20 cellular contexts compared by ENCODE assay signal in genomic region chr10:78600740-78601139, GRCh38.
DNase-seq lines count a peak whose midpoint lies in the region; FAIRE-seq and TF ChIP-seq lines count a peak whose summit lies in the region.
"Had no signal": no experiment of that assay in that cellular context is flagged by ENCODE, and none has a peak within 500 bp of the region (broad histone marks: within the 10 kb centered on the region; RNA-seq: fewer than 3 reads in every experiment).

No MANE protein-coding gene starts in this region.

- TF ChIP-seq POLR2A in breast epithelium (IDR thresholded peaks at IDR 0.05), result no peak

- H3K9me3 ChIP-seq in mammary epithelial cell (replicated peaks; ENCODE audit: insufficient read depth, low read length), result no peaks in the 10 kb centered on the region
- H3K9me3 ChIP-seq in breast epithelium, result no peaks in the 10 kb centered on the region
- H3K9me3 ChIP-seq: BLaER1, prostate gland, SK-N-SH had no signal

- H2AFZ ChIP-seq in mammary epithelial cell (ENCODE audit: low read depth, low read length), result no peak overlapping the region

- CTCF ChIA-PET in mammary epithelial cell (lab: Charles Lee; ENCODE audit: low non-redundant PET), result no interaction called here

- no peak overlapping the region for H3K27ac ChIP-seq in mammary epithelial cell (ENCODE audit: insufficient read depth, low read depth, low read length)
- no peak overlapping the region for H3K27ac ChIP-seq in breast epithelium
- H3K27ac ChIP-seq: BLaER1, foreskin keratinocyte, prostate gland, skin epidermis had no signal

- TF ChIP-seq CTCF in mammary epithelial cell (conservative IDR thresholded peaks at IDR 0.05 in 1 of 2, IDR thresholded peaks at IDR 0.05 in 1 of 2; ENCODE audit: extremely low read depth in 1 of 2, insufficient read depth in 1 of 2, low read depth in 1 of 2, low read length in 2 of 2), result no peak
- no peak for TF ChIP-seq CTCF in breast epithelium (IDR thresholded peaks at IDR 0.05)
- no peak for TF ChIP-seq CTCF in astrocyte of the spinal cord (IDR thresholded peaks at IDR 0.05; ENCODE audit: low read depth, low read length)

- no peak overlapping the region for H3K9ac ChIP-seq in mammary epithelial cell (ENCODE audit: insufficient read depth, low read length)
- H3K9ac ChIP-seq: BLaER1, SK-N-SH had no signal

- no TSS peak for BruUV-seq in mammary epithelial cell (replicated peaks; lab: Mats Ljungman, UMichigan)

- dilution Hi-C loops in mammary epithelial cell (cut with HindIII; ENCODE audit: low sequenced_read_pairs), result loop anchor here (5.0 kb wide), 1 partner anchor 78 kb away; no protein-coding TSS in a partner anchor

- H4K20me1 ChIP-seq in mammary epithelial cell (ENCODE audit: insufficient read depth, low read length), result no peaks in the 10 kb centered on the region
- H4K20me1 ChIP-seq: BLaER1 had no signal

- FAIRE-seq in HTR-8/SVneo (lab: Jason Lieb, UNC), result no peak

- H3K4me1 ChIP-seq in mammary epithelial cell (ENCODE audit: insufficient read depth, low read length) (no peaks in the 10 kb centered on the region), breast epithelium (no peaks in the 10 kb centered on the region)
- H3K4me1 ChIP-seq: BLaER1, foreskin keratinocyte, prostate gland had no signal

- no peak overlapping the region for H3K4me2 ChIP-seq in mammary epithelial cell (ENCODE audit: insufficient read depth, low read depth, low read length)
- H3K4me2 ChIP-seq: BLaER1, SK-N-SH had no signal

- H3K4me3 ChIP-seq in mammary epithelial cell (replicated peaks in 1 of 3; ENCODE audit: insufficient read depth in 1 of 3, low read depth in 2 of 3, low read length in 3 of 3) (no peak overlapping the region), breast epithelium (no peak overlapping the region), astrocyte of the spinal cord (ENCODE audit: low read depth, low read length) (no peak overlapping the region)
- H3K4me3 ChIP-seq: BLaER1, prostate gland, skin epidermis had no signal

- DNase-seq in mammary epithelial cell, result peak; percentile 23
- DNase-seq in breast epithelium (ENCODE audit: low spot score in 2 of 2), result no peak
- DNase-seq in astrocyte of the spinal cord (ENCODE audit: low read depth, low spot score), result peak; percentile 31
- DNase-seq in kidney glomerular epithelial cell (lab: John Stamatoyannopoulos, UW), result peak; percentile 16
- no peak for DNase-seq in HTR-8/SVneo (ENCODE audit: insufficient read length, low spot score)
- no peak for DNase-seq in stimulated activated CD4-positive, alpha-beta T cell treated with anti-CD3 and anti-CD28 coated beads, Interleukin-2, amount 100 ng/mL, for 48 hours
- no peak for DNase-seq in NCI-H1048 (lab: John Stamatoyannopoulos, UW)
- no peak for DNase-seq in DMS53 (lab: John Stamatoyannopoulos, UW)
- DNase-seq: 8988T; activated CD4-positive, alpha-beta T cell treated with anti-CD3 and anti-CD28 coated beads, Interleukin-2, amount 10 ng/mL, durations not matched to agents 24 days and 14 days; activated naive CD8-positive, alpha-beta T cell treated with anti-CD3 and anti-CD28 coated beads, Interleukin-2, amount 10 ng/mL, durations not matched to agents 7 days and 5 days; H7; NCI-H1694 treated with DMSO at 0.1 percent for 48 hours; SK-N-SH; stimulated activated naive CD4-positive, alpha-beta T cell; T-helper 2 cell had no signal

- intact Hi-C loops in mammary epithelial cell (cut with micrococcal nuclease) (no loop called here), breast epithelium (cut with DNase I; ENCODE audit: low total_unique reads) (no loop called here)

- no peaks in the 10 kb centered on the region for H3K79me2 ChIP-seq in mammary epithelial cell (ENCODE audit: insufficient read depth, low read length)

- in situ Hi-C loops in mammary epithelial cell (cut with MboI; ENCODE audit: low sequenced_read_pairs in 2 of 2), result no loop called here
- in situ Hi-C loops in astrocyte of the spinal cord (cut with HindIII; ENCODE audit: low sequenced_read_pairs), result no loop called here

- WGBS in mammary epithelial cell (ENCODE audit: low coverage, missing lambda C conversion rate), result 70% methylated on average over 3 of the region's 3 CpGs

- H3K27me3 ChIP-seq in mammary epithelial cell (ENCODE audit: insufficient read depth, low read length), result no peaks in the 10 kb centered on the region
- no peaks in the 10 kb centered on the region for H3K27me3 ChIP-seq in breast epithelium
- H3K27me3 ChIP-seq: BLaER1, foreskin keratinocyte had no signal

- H3K36me3 ChIP-seq in mammary epithelial cell (ENCODE audit: insufficient read depth, low read length), result no peaks in the 10 kb centered on the region
- H3K36me3 ChIP-seq in breast epithelium, result no peaks in the 10 kb centered on the region
- H3K36me3 ChIP-seq: BLaER1, prostate gland had no signal

Comparison
In these comparisons a context has a peak if more than half of its experiments do, and no peak if none do; other contexts are left out.
1. DNase-seq: peak in mammary epithelial cell (single experiment), astrocyte of the spinal cord (single experiment) and kidney glomerular epithelial cell (single experiment); none in breast epithelium (0 of 2), HTR-8/SVneo (single experiment), stimulated activated CD4-positive, alpha-beta T cell treated with anti-CD3 and anti-CD28 coated beads, Interleukin-2, amount 100 ng/mL, for 48 hours (0 of 2), NCI-H1048 (single experiment) and DMS53 (single experiment).